Comparison of ENCODE assay signal across 28 cellular contexts in the genomic region with DNA sequence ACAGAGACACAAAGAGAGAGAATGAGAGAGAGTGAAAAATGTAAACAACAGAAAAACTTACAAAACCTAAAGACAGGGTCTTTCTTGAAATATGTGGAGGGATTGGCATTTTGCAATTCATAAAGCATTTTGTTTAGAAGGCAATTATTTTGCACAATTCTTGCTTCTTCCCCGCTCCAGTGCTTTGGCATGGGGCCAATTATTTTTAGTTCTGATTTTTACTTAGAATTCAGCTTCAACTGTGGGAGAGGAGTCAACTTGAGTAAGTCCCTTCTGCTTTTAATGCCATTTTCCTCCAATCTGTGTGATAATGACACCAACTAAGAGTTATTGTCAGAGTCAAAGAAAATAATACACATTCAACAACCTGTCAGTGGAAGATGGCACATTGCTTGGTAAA.
"Had no signal": no experiment of that assay in that cellular context is flagged by ENCODE, and none has a peak within 500 bp of the region (broad histone marks: within the 10 kb centered on the region; RNA-seq: fewer than 3 reads in every experiment).

No MANE protein-coding gene starts in this region.

- H3K4me1 ChIP-seq: ascending aorta had no signal

- H3K27ac Mint-ChIP-seq: activated CD4-positive, alpha-beta T cell treated with anti-CD3 and anti-CD28 coated beads, Interleukin-2, amount 10 ng/mL, durations not matched to agents 24 days and 14 days; activated CD8-positive, alpha-beta T cell treated with anti-CD3 and anti-CD28 coated beads for 36 hours; activated naive CD4-positive, alpha-beta T cell treated with anti-CD3 and anti-CD28 coated beads, Interleukin-2, amount 50 U/mL, for 24 hours; activated naive CD8-positive, alpha-beta T cell treated with anti-CD3 and anti-CD28 coated beads, Interleukin-2, amount 10 ng/mL, durations not matched to agents 7 days and 5 days; activated T-cell treated with anti-CD3 and anti-CD28 coated beads, Interleukin-2, amount 50 U/mL, for 72 hours; activated T-helper 17 cell treated with anti-CD3 and anti-CD28 coated beads, Interleukin-2, amount 50 U/mL, for 72 hours; T-helper 1 cell treated with Interleukin-12 subunit alpha and Interleukin-12 subunit beta and Interleukin-4 antibody, amounts not matched to agents 30 μg/mL and 1 μg/mL, for 36 hours; T-helper 2 cell treated with Interferon-gamma antibody and Interleukin-4, amounts not matched to agents 5 μg/mL and 100 μg/mL, for 36 hours had no signal

- H3K9me3 ChIP-seq: ascending aorta had no signal

- H3K36me3 ChIP-seq: ascending aorta had no signal

- H3K27me3 ChIP-seq: ascending aorta had no signal

- H3K4me3 Mint-ChIP-seq: activated CD4-positive, alpha-beta T cell treated with anti-CD3 and anti-CD28 coated beads, Interleukin-2, amount 10 ng/mL, durations not matched to agents 24 days and 14 days; activated CD8-positive, alpha-beta T cell treated with anti-CD3 and anti-CD28 coated beads for 36 hours; activated naive CD4-positive, alpha-beta T cell treated with anti-CD3 and anti-CD28 coated beads, Interleukin-2, amount 50 U/mL, for 24 hours; activated naive CD8-positive, alpha-beta T cell treated with anti-CD3 and anti-CD28 coated beads, Interleukin-2, amount 10 ng/mL, durations not matched to agents 7 days and 5 days; activated T-cell treated with anti-CD3 and anti-CD28 coated beads, Interleukin-2, amount 50 U/mL, for 72 hours; activated T-helper 17 cell treated with anti-CD3 and anti-CD28 coated beads, Interleukin-2, amount 50 U/mL, for 72 hours; T-helper 1 cell treated with Interleukin-12 subunit alpha and Interleukin-12 subunit beta and Interleukin-4 antibody, amounts not matched to agents 30 μg/mL and 1 μg/mL, for 36 hours; T-helper 2 cell treated with Interferon-gamma antibody and Interleukin-4, amounts not matched to agents 5 μg/mL and 100 μg/mL, for 36 hours had no signal

- ATAC-seq: activated CD8-positive, alpha-beta T cell treated with anti-CD3 and anti-CD28 coated beads for 36 hours; activated T-cell treated with anti-CD3 and anti-CD28 coated beads, Interleukin-2, amount 50 U/mL, for 72 hours; activated T-helper 17 cell treated with anti-CD3 and anti-CD28 coated beads, Interleukin-2, amount 50 U/mL, for 72 hours had no signal

- H3K4me1 Mint-ChIP-seq: activated CD4-positive, alpha-beta T cell treated with anti-CD3 and anti-CD28 coated beads, Interleukin-2, amount 10 ng/mL, durations not matched to agents 24 days and 14 days; activated naive CD4-positive, alpha-beta T cell treated with anti-CD3 and anti-CD28 coated beads, Interleukin-2, amount 50 U/mL, for 24 hours; activated naive CD8-positive, alpha-beta T cell treated with anti-CD3 and anti-CD28 coated beads, Interleukin-2, amount 10 ng/mL, durations not matched to agents 7 days and 5 days; activated T-helper 17 cell treated with anti-CD3 and anti-CD28 coated beads, Interleukin-2, amount 50 U/mL, for 72 hours had no signal

- H3K9me3 Mint-ChIP-seq: activated CD4-positive, alpha-beta T cell treated with anti-CD3 and anti-CD28 coated beads, Interleukin-2, amount 10 ng/mL, durations not matched to agents 24 days and 14 days; activated CD8-positive, alpha-beta T cell treated with anti-CD3 and anti-CD28 coated beads for 36 hours; activated naive CD4-positive, alpha-beta T cell treated with anti-CD3 and anti-CD28 coated beads, Interleukin-2, amount 50 U/mL, for 24 hours had no signal

- H3K27me3 Mint-ChIP-seq: activated CD4-positive, alpha-beta T cell treated with anti-CD3 and anti-CD28 coated beads, Interleukin-2, amount 10 ng/mL, durations not matched to agents 24 days and 14 days; activated CD8-positive, alpha-beta T cell treated with anti-CD3 and anti-CD28 coated beads for 36 hours; activated naive CD4-positive, alpha-beta T cell treated with anti-CD3 and anti-CD28 coated beads, Interleukin-2, amount 50 U/mL, for 24 hours; activated naive CD8-positive, alpha-beta T cell treated with anti-CD3 and anti-CD28 coated beads, Interleukin-2, amount 10 ng/mL, durations not matched to agents 7 days and 5 days; activated T-helper 17 cell treated with anti-CD3 and anti-CD28 coated beads, Interleukin-2, amount 50 U/mL, for 72 hours had no signal

- FAIRE-seq: TTC549 had no signal

- H3K36me3 Mint-ChIP-seq: activated naive CD4-positive, alpha-beta T cell treated with anti-CD3 and anti-CD28 coated beads, Interleukin-2, amount 50 U/mL, for 24 hours; activated naive CD8-positive, alpha-beta T cell treated with anti-CD3 and anti-CD28 coated beads, Interleukin-2, amount 10 ng/mL, durations not matched to agents 7 days and 5 days had no signal

- H3K27ac ChIP-seq: ascending aorta had no signal

- H3K4me3 ChIP-seq: ascending aorta had no signal

- DNase-seq: activated CD4-positive, alpha-beta T cell treated with anti-CD3 and anti-CD28 coated beads, Interleukin-2, amount 10 ng/mL, durations not matched to agents 24 days and 14 days; activated CD4-positive, alpha-beta T cell treated with anti-CD3 and anti-CD28 coated beads, Interleukin-2, amount 50 U/mL, for 4 hours; activated CD8-positive, alpha-beta T cell treated with anti-CD3 and anti-CD28 coated beads for 36 hours; activated effector memory CD4-positive, alpha-beta T cell treated with anti-CD3 and anti-CD28 coated beads, Interleukin-2, amount 50 U/mL, for 16 hours; activated naive CD4-positive, alpha-beta T cell; activated naive CD8-positive, alpha-beta T cell treated with anti-CD3 and anti-CD28 coated beads, Interleukin-2, amount 10 ng/mL, durations not matched to agents 7 days and 5 days; activated T-cell treated with anti-CD3 and anti-CD28 coated beads, Interleukin-2, amount 50 U/mL, for 1 hour; activated T-cell treated with anti-CD3 and anti-CD28 coated beads, Interleukin-2, amount 50 U/mL, for 72 hours; amygdala; Kasumi-1; MM.1S; MV-4-11; NCI-H1092; NCI-H1436 treated with DMSO at 0.1 percent for 48 hours; NCI-H1694 treated with DMSO at 0.1 percent for 48 hours; NCI-H2029 treated with DMSO at 0.1 percent for 48 hours; NCI-H345; NCI-H510A; NCI-H526; NCI-H748 treated with DMSO at 0.1 percent for 48 hours; NK-92 treated with Interleukin-12 subunit alpha and Interleukin-12 subunit beta, amount 100 ng/mL, for 24 hours; Right ventricle myocardium superior had no signal
